ENCODE assay signal across 9 cellular contexts in the genomic region with DNA sequence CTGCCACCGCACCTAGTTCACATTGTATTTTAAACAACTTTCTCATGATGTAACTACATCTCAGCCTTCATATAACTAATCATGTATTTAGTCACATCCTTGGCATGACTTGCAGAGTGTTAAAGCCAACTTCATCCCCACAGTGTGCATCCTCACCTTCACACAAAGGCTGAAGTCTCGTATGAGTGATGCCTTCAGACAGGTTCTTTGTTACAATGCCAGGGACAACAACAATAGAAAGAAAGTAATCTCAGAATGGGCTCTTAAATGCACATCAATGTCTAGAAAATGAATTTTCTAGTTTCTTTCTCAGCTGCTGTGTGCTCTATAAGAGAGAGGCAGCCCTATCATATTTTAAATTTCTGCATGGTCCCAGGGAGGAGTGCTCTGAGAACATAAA.
"Had no signal": no experiment of that assay in that cellular context is flagged by ENCODE, and none has a peak within 500 bp of the region (broad histone marks: within the 10 kb centered on the region; RNA-seq: fewer than 3 reads in every experiment).

No MANE protein-coding gene starts in this region.

- H3K9me3 ChIP-seq: HAP-1 had no signal

- H3K36me3 ChIP-seq: HAP-1 had no signal

- FAIRE-seq: HTR-8/SVneo, K562 had no signal

- H3K4me3 ChIP-seq: GM23248, HAP-1, K562 had no signal

- H3K27ac ChIP-seq: GM23248, HL-60 had no signal

- H3K9ac ChIP-seq: GM23248 had no signal

- H2AFZ ChIP-seq: GM23248 had no signal

- DNase-seq: GM23248, GOT3, H7, HFFc6, IMR-90 had no signal
